Comparison of ENCODE assay signal across 1 cellular context in genomic region chr6:44034931-44035345, GRCh38.
TF ChIP-seq lines count a peak whose summit lies in the region.

No MANE protein-coding gene starts in this region.

TF ChIP-seq in HepG2, 621 proteins besides CTCF, POLR2A, EP300 and RAD21 (continued from another document and continues in another):
- TF ChIP-seq, protein P1, sequence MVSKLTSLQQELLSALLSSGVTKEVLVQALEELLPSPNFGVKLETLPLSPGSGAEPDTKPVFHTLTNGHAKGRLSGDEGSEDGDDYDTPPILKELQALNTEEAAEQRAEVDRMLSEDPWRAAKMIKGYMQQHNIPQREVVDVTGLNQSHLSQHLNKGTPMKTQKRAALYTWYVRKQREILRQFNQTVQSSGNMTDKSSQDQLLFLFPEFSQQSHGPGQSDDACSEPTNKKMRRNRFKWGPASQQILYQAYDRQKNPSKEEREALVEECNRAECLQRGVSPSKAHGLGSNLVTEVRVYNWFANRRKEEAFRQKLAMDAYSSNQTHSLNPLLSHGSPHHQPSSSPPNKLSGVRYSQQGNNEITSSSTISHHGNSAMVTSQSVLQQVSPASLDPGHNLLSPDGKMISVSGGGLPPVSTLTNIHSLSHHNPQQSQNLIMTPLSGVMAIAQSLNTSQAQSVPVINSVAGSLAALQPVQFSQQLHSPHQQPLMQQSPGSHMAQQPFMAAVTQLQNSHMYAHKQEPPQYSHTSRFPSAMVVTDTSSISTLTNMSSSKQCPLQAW (CRISPR knock-in tag; IDR thresholded peaks at IDR 0.05): 0 out of 2 replicates have a peak, but pooled peaks have one; percentile 6
- TF ChIP-seq ZNF510 (CRISPR knock-in tag; IDR thresholded peaks at IDR 0.05; ENCODE audit: low read depth): no peak
- TF ChIP-seq ZNF484 (CRISPR knock-in tag; IDR thresholded peaks at IDR 0.05; ENCODE audit: borderline replicate concordance, low read depth): no peak
- peak; percentile 31; the same call in 1 of the 2 replicates for TF ChIP-seq TFAP4 (IDR thresholded peaks at IDR 0.05; ENCODE audit: borderline replicate concordance, low read depth)
- TF ChIP-seq MIER2 (CRISPR knock-in tag; IDR thresholded peaks at IDR 0.05): no peak
- no peak for TF ChIP-seq ZFYVE20 (CRISPR knock-in tag; IDR thresholded peaks at IDR 0.05; ENCODE audit: borderline replicate concordance, low read depth)
- TF ChIP-seq MEIS1 (CRISPR knock-in tag; IDR thresholded peaks at IDR 0.05; ENCODE audit: borderline replicate concordance): 0 out of 2 replicates have a peak, but pooled peaks have one; percentile 35
- 0 out of 2 replicates have a peak, but pooled peaks have one; percentile 23 for TF ChIP-seq ELF3 (CRISPR knock-in tag; IDR thresholded peaks at IDR 0.05)
- no peak for TF ChIP-seq ATF7 (IDR thresholded peaks at IDR 0.05)
- no peak for TF ChIP-seq ATF7 (CRISPR knock-in tag; IDR thresholded peaks at IDR 0.05)
- 0 out of 2 replicates have a peak, but pooled peaks have one; percentile 66 for TF ChIP-seq ZNF230 (CRISPR knock-in tag; IDR thresholded peaks at IDR 0.05)
- TF ChIP-seq ZNF724P (CRISPR knock-in tag; IDR thresholded peaks at IDR 0.05; ENCODE audit: borderline replicate concordance): 0 out of 2 replicates have a peak, but pooled peaks have one; percentile 35
- TF ChIP-seq TEAD3 (CRISPR knock-in tag; optimal IDR thresholded peaks at IDR 0.05; ENCODE audit: borderline replicate concordance): peak; percentile 39
- TF ChIP-seq, protein P2, sequence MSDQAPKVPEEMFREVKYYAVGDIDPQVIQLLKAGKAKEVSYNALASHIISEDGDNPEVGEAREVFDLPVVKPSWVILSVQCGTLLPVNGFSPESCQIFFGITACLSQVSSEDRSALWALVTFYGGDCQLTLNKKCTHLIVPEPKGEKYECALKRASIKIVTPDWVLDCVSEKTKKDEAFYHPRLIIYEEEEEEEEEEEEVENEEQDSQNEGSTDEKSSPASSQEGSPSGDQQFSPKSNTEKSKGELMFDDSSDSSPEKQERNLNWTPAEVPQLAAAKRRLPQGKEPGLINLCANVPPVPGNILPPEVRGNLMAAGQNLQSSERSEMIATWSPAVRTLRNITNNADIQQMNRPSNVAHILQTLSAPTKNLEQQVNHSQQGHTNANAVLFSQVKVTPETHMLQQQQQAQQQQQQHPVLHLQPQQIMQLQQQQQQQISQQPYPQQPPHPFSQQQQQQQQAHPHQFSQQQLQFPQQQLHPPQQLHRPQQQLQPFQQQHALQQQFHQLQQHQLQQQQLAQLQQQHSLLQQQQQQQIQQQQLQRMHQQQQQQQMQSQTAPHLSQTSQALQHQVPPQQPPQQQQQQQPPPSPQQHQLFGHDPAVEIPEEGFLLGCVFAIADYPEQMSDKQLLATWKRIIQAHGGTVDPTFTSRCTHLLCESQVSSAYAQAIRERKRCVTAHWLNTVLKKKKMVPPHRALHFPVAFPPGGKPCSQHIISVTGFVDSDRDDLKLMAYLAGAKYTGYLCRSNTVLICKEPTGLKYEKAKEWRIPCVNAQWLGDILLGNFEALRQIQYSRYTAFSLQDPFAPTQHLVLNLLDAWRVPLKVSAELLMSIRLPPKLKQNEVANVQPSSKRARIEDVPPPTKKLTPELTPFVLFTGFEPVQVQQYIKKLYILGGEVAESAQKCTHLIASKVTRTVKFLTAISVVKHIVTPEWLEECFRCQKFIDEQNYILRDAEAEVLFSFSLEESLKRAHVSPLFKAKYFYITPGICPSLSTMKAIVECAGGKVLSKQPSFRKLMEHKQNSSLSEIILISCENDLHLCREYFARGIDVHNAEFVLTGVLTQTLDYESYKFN (CRISPR knock-in tag; conservative IDR thresholded peaks at IDR 0.05): 0 out of 2 replicates have a peak, but pooled peaks have one; percentile 26
- TF ChIP-seq ZNF772 (CRISPR knock-in tag; IDR thresholded peaks at IDR 0.05): peak; percentile 60; the same call in 1 of the 2 replicates
- TF ChIP-seq DBP (CRISPR knock-in tag; IDR thresholded peaks at IDR 0.05; ENCODE audit: not compliant biosample characterization): no peak
- peak; percentile 43; the same call in 1 of the 2 replicates for TF ChIP-seq ZNF644 (CRISPR knock-in tag; IDR thresholded peaks at IDR 0.05; ENCODE audit: low read depth)
- peak; percentile 13; the same call in 1 of the 2 replicates for TF ChIP-seq HDAC1 (CRISPR knock-in tag; IDR thresholded peaks at IDR 0.05)
- TF ChIP-seq ERF (CRISPR knock-in tag; IDR thresholded peaks at IDR 0.05): 0 out of 2 replicates have a peak, but pooled peaks have one; percentile 12
- TF ChIP-seq ZNF296 (CRISPR knock-in tag; conservative IDR thresholded peaks at IDR 0.05): no peak
- TF ChIP-seq, protein P3, sequence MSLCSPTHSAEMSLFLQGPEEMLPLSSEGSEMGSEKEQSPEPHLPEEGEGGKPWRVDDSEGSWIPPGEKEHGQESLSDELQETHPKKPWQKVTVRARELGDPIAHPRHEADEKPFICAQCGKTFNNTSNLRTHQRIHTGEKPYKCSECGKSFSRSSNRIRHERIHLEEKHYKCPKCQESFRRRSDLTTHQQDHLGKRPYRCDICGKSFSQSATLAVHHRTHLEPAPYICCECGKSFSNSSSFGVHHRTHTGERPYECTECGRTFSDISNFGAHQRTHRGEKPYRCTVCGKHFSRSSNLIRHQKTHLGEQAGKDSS (CRISPR knock-in tag; IDR thresholded peaks at IDR 0.05; ENCODE audit: borderline replicate concordance, low read depth): 0 out of 2 replicates have a peak, but pooled peaks have one; percentile 2
- TF ChIP-seq DRAP1 (CRISPR knock-in tag; IDR thresholded peaks at IDR 0.05): no peak
- TF ChIP-seq, protein P4, sequence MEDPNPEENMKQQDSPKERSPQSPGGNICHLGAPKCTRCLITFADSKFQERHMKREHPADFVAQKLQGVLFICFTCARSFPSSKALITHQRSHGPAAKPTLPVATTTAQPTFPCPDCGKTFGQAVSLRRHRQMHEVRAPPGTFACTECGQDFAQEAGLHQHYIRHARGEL (CRISPR knock-in tag; IDR thresholded peaks at IDR 0.05): no peak
- no peak for TF ChIP-seq ZNF12 (CRISPR knock-in tag; IDR thresholded peaks at IDR 0.05)
- TF ChIP-seq TOPORS (CRISPR knock-in tag; IDR thresholded peaks at IDR 0.05): no peak
- no peak for TF ChIP-seq TRIM24 (CRISPR knock-in tag; IDR thresholded peaks at IDR 0.05)
- TF ChIP-seq SOX13 (IDR thresholded peaks at IDR 0.05): no peak
- TF ChIP-seq SOX13 (CRISPR knock-in tag; conservative IDR thresholded peaks at IDR 0.05 in 1 of 2, IDR thresholded peaks at IDR 0.05 in 1 of 2): no peak
- no peak for TF ChIP-seq KMT2B (CRISPR knock-in tag; IDR thresholded peaks at IDR 0.05)
- 0 out of 2 replicates have a peak, but pooled peaks have one; percentile 32 for TF ChIP-seq ZNF598 (CRISPR knock-in tag; IDR thresholded peaks at IDR 0.05; ENCODE audit: borderline replicate concordance)
- no peak for TF ChIP-seq TEAD2 (CRISPR knock-in tag; IDR thresholded peaks at IDR 0.05)
- TF ChIP-seq TBX2 (CRISPR knock-in tag; IDR thresholded peaks at IDR 0.05; ENCODE audit: borderline replicate concordance): peak; percentile 55
- TF ChIP-seq, protein P5, sequence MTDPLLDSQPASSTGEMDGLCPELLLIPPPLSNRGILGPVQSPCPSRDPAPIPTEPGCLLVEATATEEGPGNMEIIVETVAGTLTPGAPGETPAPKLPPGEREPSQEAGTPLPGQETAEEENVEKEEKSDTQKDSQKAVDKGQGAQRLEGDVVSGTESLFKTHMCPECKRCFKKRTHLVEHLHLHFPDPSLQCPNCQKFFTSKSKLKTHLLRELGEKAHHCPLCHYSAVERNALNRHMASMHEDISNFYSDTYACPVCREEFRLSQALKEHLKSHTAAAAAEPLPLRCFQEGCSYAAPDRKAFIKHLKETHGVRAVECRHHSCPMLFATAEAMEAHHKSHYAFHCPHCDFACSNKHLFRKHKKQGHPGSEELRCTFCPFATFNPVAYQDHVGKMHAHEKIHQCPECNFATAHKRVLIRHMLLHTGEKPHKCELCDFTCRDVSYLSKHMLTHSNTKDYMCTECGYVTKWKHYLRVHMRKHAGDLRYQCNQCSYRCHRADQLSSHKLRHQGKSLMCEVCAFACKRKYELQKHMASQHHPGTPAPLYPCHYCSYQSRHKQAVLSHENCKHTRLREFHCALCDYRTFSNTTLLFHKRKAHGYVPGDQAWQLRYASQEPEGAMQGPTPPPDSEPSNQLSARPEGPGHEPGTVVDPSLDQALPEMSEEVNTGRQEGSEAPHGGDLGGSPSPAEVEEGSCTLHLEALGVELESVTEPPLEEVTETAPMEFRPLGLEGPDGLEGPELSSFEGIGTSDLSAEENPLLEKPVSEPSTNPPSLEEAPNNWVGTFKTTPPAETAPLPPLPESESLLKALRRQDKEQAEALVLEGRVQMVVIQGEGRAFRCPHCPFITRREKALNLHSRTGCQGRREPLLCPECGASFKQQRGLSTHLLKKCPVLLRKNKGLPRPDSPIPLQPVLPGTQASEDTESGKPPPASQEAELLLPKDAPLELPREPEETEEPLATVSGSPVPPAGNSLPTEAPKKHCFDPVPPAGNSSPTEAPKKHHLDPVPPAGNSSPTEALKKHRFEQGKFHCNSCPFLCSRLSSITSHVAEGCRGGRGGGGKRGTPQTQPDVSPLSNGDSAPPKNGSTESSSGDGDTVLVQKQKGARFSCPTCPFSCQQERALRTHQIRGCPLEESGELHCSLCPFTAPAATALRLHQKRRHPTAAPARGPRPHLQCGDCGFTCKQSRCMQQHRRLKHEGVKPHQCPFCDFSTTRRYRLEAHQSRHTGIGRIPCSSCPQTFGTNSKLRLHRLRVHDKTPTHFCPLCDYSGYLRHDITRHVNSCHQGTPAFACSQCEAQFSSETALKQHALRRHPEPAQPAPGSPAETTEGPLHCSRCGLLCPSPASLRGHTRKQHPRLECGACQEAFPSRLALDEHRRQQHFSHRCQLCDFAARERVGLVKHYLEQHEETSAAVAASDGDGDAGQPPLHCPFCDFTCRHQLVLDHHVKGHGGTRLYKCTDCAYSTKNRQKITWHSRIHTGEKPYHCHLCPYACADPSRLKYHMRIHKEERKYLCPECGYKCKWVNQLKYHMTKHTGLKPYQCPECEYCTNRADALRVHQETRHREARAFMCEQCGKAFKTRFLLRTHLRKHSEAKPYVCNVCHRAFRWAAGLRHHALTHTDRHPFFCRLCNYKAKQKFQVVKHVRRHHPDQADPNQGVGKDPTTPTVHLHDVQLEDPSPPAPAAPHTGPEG (CRISPR knock-in tag; IDR thresholded peaks at IDR 0.05): no peak
- TF ChIP-seq CEBPB (IDR thresholded peaks at IDR 0.05; ENCODE audit: borderline replicate concordance, low read depth, low read length): peak; percentile 85
- TF ChIP-seq SAFB2 (CRISPR knock-in tag; IDR thresholded peaks at IDR 0.05; ENCODE audit: borderline replicate concordance, low read depth): 0 out of 2 replicates have a peak, but pooled peaks have one; percentile 36
- TF ChIP-seq, protein P6, sequence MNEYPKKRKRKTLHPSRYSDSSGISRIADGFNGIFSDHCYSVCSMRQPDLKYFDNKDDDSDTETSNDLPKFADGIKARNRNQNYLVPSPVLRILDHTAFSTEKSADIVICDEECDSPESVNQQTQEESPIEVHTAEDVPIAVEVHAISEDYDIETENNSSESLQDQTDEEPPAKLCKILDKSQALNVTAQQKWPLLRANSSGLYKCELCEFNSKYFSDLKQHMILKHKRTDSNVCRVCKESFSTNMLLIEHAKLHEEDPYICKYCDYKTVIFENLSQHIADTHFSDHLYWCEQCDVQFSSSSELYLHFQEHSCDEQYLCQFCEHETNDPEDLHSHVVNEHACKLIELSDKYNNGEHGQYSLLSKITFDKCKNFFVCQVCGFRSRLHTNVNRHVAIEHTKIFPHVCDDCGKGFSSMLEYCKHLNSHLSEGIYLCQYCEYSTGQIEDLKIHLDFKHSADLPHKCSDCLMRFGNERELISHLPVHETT (CRISPR knock-in tag; conservative IDR thresholded peaks at IDR 0.05): no peak
- TF ChIP-seq PAF1 (CRISPR knock-in tag; IDR thresholded peaks at IDR 0.05): no peak
- TF ChIP-seq HNF4A (CRISPR knock-in tag; IDR thresholded peaks at IDR 0.05): no peak
- TF ChIP-seq ZFAT (CRISPR knock-in tag; conservative IDR thresholded peaks at IDR 0.05): no peak
- no peak for TF ChIP-seq IRX3 (CRISPR knock-in tag; IDR thresholded peaks at IDR 0.05; ENCODE audit: borderline replicate concordance, low read depth)
- TF ChIP-seq CSRNP1 (CRISPR knock-in tag; IDR thresholded peaks at IDR 0.05): no peak
- TF ChIP-seq NFYC (CRISPR knock-in tag; IDR thresholded peaks at IDR 0.05): 0 out of 2 replicates have a peak, but pooled peaks have one; percentile 15
- peak; percentile 57 for TF ChIP-seq GATAD2A (CRISPR knock-in tag; IDR thresholded peaks at IDR 0.05)
- peak; percentile 84 for TF ChIP-seq CEBPG (CRISPR knock-in tag; IDR thresholded peaks at IDR 0.05)
- TF ChIP-seq ZBTB34 (CRISPR knock-in tag; IDR thresholded peaks at IDR 0.05): no peak
